Comparison of ENCODE assay signal across 1 cellular context in the genomic region with DNA sequence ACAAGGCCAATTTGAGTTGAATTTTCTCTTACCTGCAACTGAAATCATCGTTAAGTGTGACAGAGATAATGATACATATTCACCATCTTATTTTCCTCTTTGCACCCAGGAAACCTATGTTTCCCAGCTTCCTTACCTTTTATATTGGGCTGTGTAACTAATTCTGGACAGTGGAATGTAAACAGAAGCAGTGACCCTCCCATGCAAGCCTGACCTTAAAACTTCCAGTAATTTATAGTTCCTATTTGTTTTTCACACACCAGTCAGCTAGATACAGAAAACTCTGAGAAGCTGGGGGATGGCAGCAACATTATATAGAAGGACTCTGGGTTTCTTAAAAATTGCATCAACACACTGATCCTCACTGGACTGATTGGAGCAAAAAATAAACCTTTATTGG.
TF ChIP-seq lines count a peak whose summit lies in the region.

No MANE protein-coding gene starts in this region.

TF ChIP-seq in IMR-90, 13 proteins besides CTCF, POLR2A, EP300 and RAD21 (continued from another document):
- TF ChIP-seq, protein P1, sequence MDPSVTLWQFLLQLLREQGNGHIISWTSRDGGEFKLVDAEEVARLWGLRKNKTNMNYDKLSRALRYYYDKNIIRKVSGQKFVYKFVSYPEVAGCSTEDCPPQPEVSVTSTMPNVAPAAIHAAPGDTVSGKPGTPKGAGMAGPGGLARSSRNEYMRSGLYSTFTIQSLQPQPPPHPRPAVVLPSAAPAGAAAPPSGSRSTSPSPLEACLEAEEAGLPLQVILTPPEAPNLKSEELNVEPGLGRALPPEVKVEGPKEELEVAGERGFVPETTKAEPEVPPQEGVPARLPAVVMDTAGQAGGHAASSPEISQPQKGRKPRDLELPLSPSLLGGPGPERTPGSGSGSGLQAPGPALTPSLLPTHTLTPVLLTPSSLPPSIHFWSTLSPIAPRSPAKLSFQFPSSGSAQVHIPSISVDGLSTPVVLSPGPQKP (IDR thresholded peaks at IDR 0.05; ENCODE audit: borderline replicate concordance, low read depth, low read length): no peak
- TF ChIP-seq RCOR1 (IDR thresholded peaks at IDR 0.05; ENCODE audit: insufficient replicate concordance, low read length): no peak
- TF ChIP-seq FOS (IDR thresholded peaks at IDR 0.05; ENCODE audit: low read depth, low read length): no peak
- TF ChIP-seq CEBPB (IDR thresholded peaks at IDR 0.05; ENCODE audit: low read depth, low read length): no peak
- TF ChIP-seq MAZ (IDR thresholded peaks at IDR 0.05; ENCODE audit: borderline replicate concordance, low read depth, low read length): no peak
- no peak for TF ChIP-seq SMC3 (IDR thresholded peaks at IDR 0.05; ENCODE audit: low read depth, low read length)
- TF ChIP-seq NFE2L2 (IDR thresholded peaks at IDR 0.05; ENCODE audit: low read depth, low read length): no peak
- TF ChIP-seq MXI1 (IDR thresholded peaks at IDR 0.05; ENCODE audit: borderline replicate concordance, low read depth, low read length): no peak
- TF ChIP-seq MAFK (IDR thresholded peaks at IDR 0.05; ENCODE audit: low read depth, low read length): no peak
- no peak for TF ChIP-seq RFX5 (IDR thresholded peaks at IDR 0.05; ENCODE audit: low read depth, low read length)
- no peak for TF ChIP-seq CHD1 (IDR thresholded peaks at IDR 0.05; ENCODE audit: low read depth, low read length)
TF ChIP-seq in IMR-90: peak in this region for 0.
